Comparison of ENCODE assay signal across 22 cellular contexts in the genomic region with DNA sequence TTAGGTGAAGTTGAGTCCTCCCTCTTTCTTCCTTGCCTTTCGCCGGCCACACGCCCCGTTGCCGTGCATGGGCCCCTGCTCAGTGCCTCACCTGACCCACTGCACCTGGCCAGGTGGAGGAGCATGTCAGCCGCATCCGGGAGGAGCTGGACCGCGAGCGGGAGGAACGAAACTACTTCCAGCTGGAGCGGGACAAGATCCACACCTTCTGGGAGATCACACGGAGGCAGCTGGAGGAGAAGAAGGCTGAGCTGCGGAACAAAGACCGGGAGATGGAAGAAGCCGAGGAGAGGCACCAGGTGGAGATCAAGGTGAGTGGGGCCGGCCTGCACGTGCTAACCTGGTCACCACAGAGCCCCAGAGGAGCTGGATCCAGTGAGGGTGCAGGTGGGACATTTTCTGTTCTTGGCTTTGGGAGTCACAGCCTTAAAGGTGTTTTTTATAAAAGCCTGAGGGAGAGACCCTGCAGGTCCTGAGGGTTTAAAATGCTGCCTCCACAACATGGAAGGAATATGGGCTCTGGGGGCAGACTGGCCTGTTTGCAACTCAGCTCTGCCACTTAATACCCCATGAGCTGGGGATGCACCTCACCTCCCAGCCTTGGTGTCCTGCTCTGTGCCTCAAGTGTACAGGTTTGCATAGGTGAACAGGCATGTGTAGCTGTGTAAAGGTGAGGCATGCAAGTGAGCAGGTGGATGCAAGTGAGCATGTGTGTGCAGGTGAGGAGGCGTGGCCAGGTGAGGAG. TPM values are rescaled to one million over a fixed set of nuclear protein-coding genes. Genes with fewer than 3 reads are reported as not detected.
DNase-seq lines count a peak whose midpoint lies in the region; ATAC-seq and TF ChIP-seq lines count a peak whose summit lies in the region.
"Had no signal": no experiment of that assay in that cellular context is flagged by ENCODE, and none has a peak within 500 bp of the region (broad histone marks: within the 10 kb centered on the region; RNA-seq: fewer than 3 reads in every experiment).

No MANE protein-coding gene starts in this region.

- no peaks in the 10 kb centered on the region for H3K27me3 Mint-ChIP-seq in T-helper 2 cell treated with Interferon-gamma antibody and Interleukin-4, amounts not matched to agents 5 μg/mL and 100 μg/mL, for 36 hours (ENCODE audit: low read depth)
- H3K27me3 Mint-ChIP-seq in HFFc6 (ENCODE audit: insufficient read depth) (peaks cover 19% of the 10 kb centered on the region), neural progenitor cell (ENCODE audit: insufficient read depth, low read depth) (peaks cover 19% of the 10 kb centered on the region)
- no peaks in the 10 kb centered on the region for H3K27me3 Mint-ChIP-seq in activated T-helper 17 cell treated with anti-CD3 and anti-CD28 coated beads, Interleukin-2, amount 50 U/mL, for 72 hours
- H3K27me3 Mint-ChIP-seq: CD4-positive, alpha-beta T cell had no signal

- no peaks in the 10 kb centered on the region for H3K27me3 ChIP-seq in neural progenitor cell
- no peaks in the 10 kb centered on the region for H3K27me3 ChIP-seq in gastrocnemius medialis
- H3K27me3 ChIP-seq: esophagus muscularis mucosa, heart left ventricle had no signal

- no peaks in the 10 kb centered on the region for H3K79me2 ChIP-seq in neural progenitor cell (ENCODE audit: low read depth)

- TF ChIP-seq POLR2A in gastrocnemius medialis (IDR thresholded peaks at IDR 0.05) = no peak

- H3K27ac ChIP-seq in neural progenitor cell (no peak overlapping the region), gastrocnemius medialis (no peak overlapping the region)
- H3K27ac ChIP-seq: A549, esophagus muscularis mucosa had no signal

- peaks cover 33% of the 10 kb centered on the region for H3F3A ChIP-seq in neural progenitor cell (ENCODE audit: low read depth)

- DNase-seq in T-helper 2 cell treated with Interferon-gamma antibody and Interleukin-4, amounts not matched to agents 5 μg/mL and 100 μg/mL, for 36 hours (ENCODE audit: low spot score) = no peak
- DNase-seq in T-helper 2 cell (no peak), HFFc6 (no peak), neural progenitor cell (ENCODE audit: low spot score) (no peak), gastrocnemius medialis (no peak), NCI-H82 (lab: John Stamatoyannopoulos, UW) (no peak), G401 (ENCODE audit: low spot score) (no peak)
- DNase-seq: activated CD4-positive, alpha-beta T cell treated with anti-CD3 and anti-CD28 coated beads, Interleukin-2, amount 50 U/mL, for 1 hour; activated gamma-delta T cell treated with Interleukin-2 at 50 U/mL for 16 hours; CD4-positive, alpha-beta T cell; H9; NCI-H1105 had no signal

- peaks cover 8% of the 10 kb centered on the region for H3K9me3 Mint-ChIP-seq in T-helper 2 cell treated with Interferon-gamma antibody and Interleukin-4, amounts not matched to agents 5 μg/mL and 100 μg/mL, for 36 hours
- H3K9me3 Mint-ChIP-seq in HFFc6 (peaks cover 16% of the 10 kb centered on the region), neural progenitor cell (peaks cover 6% of the 10 kb centered on the region)
- H3K9me3 Mint-ChIP-seq in activated T-helper 17 cell treated with anti-CD3 and anti-CD28 coated beads, Interleukin-2, amount 50 U/mL, for 72 hours = no peaks in the 10 kb centered on the region
- H3K9me3 Mint-ChIP-seq: CD4-positive, alpha-beta T cell; H9 had no signal

- H4K20me1 ChIP-seq in neural progenitor cell (ENCODE audit: low read depth) = peaks cover 5% of the 10 kb centered on the region

- ATAC-seq in activated T-helper 17 cell treated with anti-CD3 and anti-CD28 coated beads, Interleukin-2, amount 50 U/mL, for 72 hours (replicated peaks) = peak; percentile 38
- ATAC-seq in gastrocnemius medialis = no peak
- ATAC-seq: heart left ventricle had no signal

- H3K4me1 ChIP-seq in neural progenitor cell = peaks cover 10% of the 10 kb centered on the region
- no peaks in the 10 kb centered on the region for H3K4me1 ChIP-seq in gastrocnemius medialis
- H3K4me1 ChIP-seq: A549, esophagus muscularis mucosa, heart left ventricle had no signal

- TF ChIP-seq CTCF in HFFc6 (IDR thresholded peaks at IDR 0.05) (no peak), neural progenitor cell (IDR thresholded peaks at IDR 0.05) (no peak), gastrocnemius medialis (IDR thresholded peaks at IDR 0.05 in 4 of 5, conservative IDR thresholded peaks at IDR 0.05 in 1 of 5) (no peak)

- no peak overlapping the region for H2AFZ ChIP-seq in neural progenitor cell (replicated peaks)

- no peaks in the 10 kb centered on the region for H3K36me3 ChIP-seq in neural progenitor cell
- H3K36me3 ChIP-seq in gastrocnemius medialis = peaks cover 0 to 10% of the 10 kb centered on the region in 2 donors

- in situ Hi-C loops in gastrocnemius medialis (cut with MboI; ENCODE audit: low sequenced_read_pairs in 4 of 4) = no loop called here
- in situ Hi-C loops in G401 (cut with HindIII; ENCODE audit: low sequenced_read_pairs) = no loop called here

- H3K9ac ChIP-seq in neural progenitor cell = no peak overlapping the region

- H3K4me1 Mint-ChIP-seq in T-helper 2 cell treated with Interferon-gamma antibody and Interleukin-4, amounts not matched to agents 5 μg/mL and 100 μg/mL, for 36 hours (ENCODE audit: low read depth) = peaks cover 3% of the 10 kb centered on the region
- peaks cover 11% of the 10 kb centered on the region; the same call in 1 of the 2 replicates for H3K4me1 Mint-ChIP-seq in HFFc6 (ENCODE audit: low read depth)
- peaks cover 12% of the 10 kb centered on the region for H3K4me1 Mint-ChIP-seq in activated T-helper 17 cell treated with anti-CD3 and anti-CD28 coated beads, Interleukin-2, amount 50 U/mL, for 72 hours
- peaks cover 20% of the 10 kb centered on the region for H3K4me1 Mint-ChIP-seq in neural progenitor cell

- no peak overlapping the region for H3K4me3 Mint-ChIP-seq in T-helper 2 cell treated with Interferon-gamma antibody and Interleukin-4, amounts not matched to agents 5 μg/mL and 100 μg/mL, for 36 hours
- peak overlapping the region; percentile 73 for H3K4me3 Mint-ChIP-seq in HFFc6
- peak overlapping the region; percentile 23 for H3K4me3 Mint-ChIP-seq in activated T-helper 17 cell treated with anti-CD3 and anti-CD28 coated beads, Interleukin-2, amount 50 U/mL, for 72 hours
- H3K4me3 Mint-ChIP-seq in neural progenitor cell = peak overlapping the region; percentile 71
- H3K4me3 Mint-ChIP-seq: CD4-positive, alpha-beta T cell; H9 had no signal

- no peak overlapping the region for H3K4me2 ChIP-seq in neural progenitor cell
- H3K4me2 ChIP-seq: A549 had no signal

- H3K36me3 Mint-ChIP-seq in T-helper 2 cell treated with Interferon-gamma antibody and Interleukin-4, amounts not matched to agents 5 μg/mL and 100 μg/mL, for 36 hours (ENCODE audit: low read depth) = no peaks in the 10 kb centered on the region
- peaks cover 33% of the 10 kb centered on the region for H3K36me3 Mint-ChIP-seq in HFFc6 (ENCODE audit: low read depth)
- H3K36me3 Mint-ChIP-seq in activated T-helper 17 cell treated with anti-CD3 and anti-CD28 coated beads, Interleukin-2, amount 50 U/mL, for 72 hours (ENCODE audit: low read depth) = peaks cover 26% of the 10 kb centered on the region
- H3K36me3 Mint-ChIP-seq in neural progenitor cell = peaks cover 13% of the 10 kb centered on the region

- intact Hi-C loops in gastrocnemius medialis (cut with DNase I; ENCODE audit: low total_unique reads) = no loop called here

- peak overlapping the region; percentile 26 for H3K27ac Mint-ChIP-seq in T-helper 2 cell treated with Interferon-gamma antibody and Interleukin-4, amounts not matched to agents 5 μg/mL and 100 μg/mL, for 36 hours
- peak overlapping the region; percentile 36; the same call in 1 of the 2 replicates for H3K27ac Mint-ChIP-seq in HFFc6
- peak overlapping the region; percentile 81 for H3K27ac Mint-ChIP-seq in activated T-helper 17 cell treated with anti-CD3 and anti-CD28 coated beads, Interleukin-2, amount 50 U/mL, for 72 hours
- H3K27ac Mint-ChIP-seq in neural progenitor cell = no peak overlapping the region
- H3K27ac Mint-ChIP-seq: CD4-positive, alpha-beta T cell; H9 had no signal

- H3K4me3 ChIP-seq in neural progenitor cell (no peak overlapping the region), gastrocnemius medialis (no peak overlapping the region)
- H3K4me3 ChIP-seq: A549, esophagus muscularis mucosa, heart left ventricle had no signal

- H3K9me3 ChIP-seq in neural progenitor cell (ENCODE audit: low read depth) (no peaks in the 10 kb centered on the region), gastrocnemius medialis (no peaks in the 10 kb centered on the region)
- H3K9me3 ChIP-seq: A549, esophagus muscularis mucosa, heart left ventricle had no signal

RNA-seq across cellular contexts. Expression of a gene that starts 12.1 kb away (rescaled TPM):
- total RNA-seq in HFFc6 (2021; fragmentation: NEBNext Ultra II Directional; extraction: Animal tissue kit (Norgen Biotek cat#: 25700)) = 1 to 10 TPM; 1.9 to 2.6 (median 2.1) TPM
- under 1 TPM in 1 of 2 donors, not detected in 1; 0.53 TPM for total RNA-seq in activated T-helper 17 cell treated with anti-CD3 and anti-CD28 coated beads, Interleukin-2, amount 50 U/mL, for 72 hours
- total RNA-seq in neural progenitor cell (ENCODE audit: low replicate concordance) = 5.2 and 19.4 TPM in 2 replicates
- 10 to 100 TPM in 3 of 4 donors, 1 to 10 TPM in 1; 9.3 to 25.9 (median 23.7) TPM for total RNA-seq in gastrocnemius medialis
- 21.4 and 21.5 TPM in 2 replicates for total RNA-seq in G401 (2014; rRNA removed; shearing (Covaris generic))

RNA-seq across cellular contexts. Expression of a gene that starts 45.8 kb away (rescaled TPM):
- not detected for total RNA-seq in HFFc6 (2021; fragmentation: NEBNext Ultra II Directional; extraction: Animal tissue kit (Norgen Biotek cat#: 25700))
- total RNA-seq in activated T-helper 17 cell treated with anti-CD3 and anti-CD28 coated beads, Interleukin-2, amount 50 U/mL, for 72 hours = under 1 TPM in 1 of 2 donors, not detected in 1; 0.13 TPM
- total RNA-seq in neural progenitor cell (ENCODE audit: low replicate concordance) = not detected in 2 replicates
- not detected for total RNA-seq in gastrocnemius medialis
- total RNA-seq in G401 (2014; rRNA removed; shearing (Covaris generic)) = not detected in 2 replicates
- total RNA-seq: CD4-positive, alpha-beta T cell; Daoy; dermis microvascular lymphatic vessel endothelial cell; esophagus muscularis mucosa; H9; heart left ventricle; osteoblast; skeletal muscle tissue; T-helper 2 cell treated with Interferon-gamma antibody and Interleukin-4, amounts not matched to agents 100 ng/mL and 5 ng/mL, for 36 hours; urinary bladder had no signal
